ENCODE assay signal across 2 cellular contexts in the genomic region with DNA sequence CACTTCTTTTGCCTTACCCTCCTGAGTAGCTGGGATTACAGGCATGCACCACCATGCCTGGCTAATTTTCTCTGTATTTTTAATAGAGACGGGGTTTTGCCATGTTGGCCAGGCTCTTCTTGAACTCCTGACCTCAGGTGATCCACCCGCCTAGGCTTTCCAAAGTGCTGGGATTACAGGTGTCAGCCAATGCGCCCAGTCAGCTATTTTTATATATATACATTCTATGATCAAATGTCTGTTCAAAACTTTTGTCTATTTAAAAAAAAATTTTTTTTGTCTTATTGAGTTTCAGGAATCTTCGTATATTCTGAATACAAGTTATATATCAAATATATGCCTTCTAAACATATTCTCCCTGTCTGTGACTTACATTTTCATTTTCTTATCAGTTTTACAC.
TF ChIP-seq lines count a peak whose summit lies in the region.

No MANE protein-coding gene starts in this region.

TF ChIP-seq in IMR-90, 13 proteins besides CTCF, POLR2A, EP300 and RAD21:
- TF ChIP-seq MAFK (IDR thresholded peaks at IDR 0.05; ENCODE audit: low read depth, low read length), result peak; percentile 71

TF ChIP-seq in H1, 55 proteins besides CTCF, POLR2A, EP300 and RAD21:
- peak; percentile 50; the same call in 1 of the 2 replicates for TF ChIP-seq MAFK (IDR thresholded peaks at IDR 0.05; ENCODE audit: low read depth, low read length)
